ENCODE assay signal across 17 cellular contexts in the genomic region with DNA sequence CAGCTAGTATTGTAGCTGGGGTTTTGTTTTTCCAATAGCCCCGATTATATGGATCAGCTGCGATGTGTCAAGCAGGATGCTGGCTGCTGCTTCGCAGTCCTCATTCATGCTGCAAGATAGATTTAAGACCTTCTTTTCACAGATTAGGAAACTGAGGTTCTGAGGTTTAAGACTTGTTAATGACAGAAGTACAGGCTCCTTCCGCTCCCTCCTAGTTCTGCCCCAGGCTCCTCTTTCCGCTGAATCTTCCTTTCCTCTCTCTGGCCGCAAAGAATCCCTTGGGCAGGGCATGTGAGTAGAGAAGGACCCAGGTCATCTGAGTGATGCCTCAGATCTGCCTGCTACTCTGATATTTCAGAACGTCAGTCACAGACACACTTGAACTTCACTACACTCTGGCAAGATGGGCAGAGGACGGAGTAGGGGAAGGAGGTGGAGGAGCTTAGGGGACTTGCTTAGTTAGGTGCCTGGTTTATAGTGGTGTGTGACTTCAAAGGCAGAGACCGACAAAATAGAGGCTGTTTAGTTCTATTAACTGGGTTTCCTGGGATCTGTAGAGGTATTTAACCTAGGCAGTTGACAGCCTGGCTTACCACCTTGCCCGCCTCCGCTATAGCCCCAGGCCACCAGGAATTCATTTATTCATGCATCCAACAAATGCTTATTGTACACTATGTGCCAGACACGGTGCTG. TPM values are rescaled to one million over a fixed set of nuclear protein-coding genes. Genes with fewer than 3 reads are reported as not detected.
DNase-seq lines count a peak whose midpoint lies in the region; ATAC-seq, FAIRE-seq and TF ChIP-seq lines count a peak whose summit lies in the region.
"Had no signal": no experiment of that assay in that cellular context is flagged by ENCODE, and none has a peak within 500 bp of the region (broad histone marks: within the 10 kb centered on the region; RNA-seq: fewer than 3 reads in every experiment).

No MANE protein-coding gene starts in this region.

- peaks cover 50 to 51% of the 10 kb centered on the region in 2 donors for H3K27me3 Mint-ChIP-seq in CD4-positive, alpha-beta memory T cell
- peaks cover 58 to 82% (median 73%) of the 10 kb centered on the region in 5 donors for H3K27me3 Mint-ChIP-seq in naive thymus-derived CD4-positive, alpha-beta T cell
- peaks cover 62 to 78% of the 10 kb centered on the region in 2 donors for H3K27me3 Mint-ChIP-seq in T-cell

- H3K36me3 Mint-ChIP-seq in CD4-positive, alpha-beta memory T cell, result no peaks in the 10 kb centered on the region
- peaks cover 0 to 7% (median 0%) of the 10 kb centered on the region in 5 donors for H3K36me3 Mint-ChIP-seq in naive thymus-derived CD4-positive, alpha-beta T cell
- no peaks in the 10 kb centered on the region for H3K36me3 Mint-ChIP-seq in T-cell

- H3K9me3 ChIP-seq in CD4-positive, alpha-beta memory T cell (ENCODE audit: control insufficient read depth in 1 of 2, low read length in 2 of 2), result no peaks in the 10 kb centered on the region
- no peaks in the 10 kb centered on the region for H3K9me3 ChIP-seq in HUES64 (ENCODE audit: insufficient read depth, low read depth, low read length)
- no peaks in the 10 kb centered on the region for H3K9me3 ChIP-seq in naive thymus-derived CD4-positive, alpha-beta T cell (ENCODE audit: control insufficient read depth in 2 of 3, low read length in 3 of 3)
- H3K9me3 ChIP-seq: BLaER1 treated with 17β-estradiol and CSF1 and Interleukin-3, amounts not matched to agents 10 nM and 100 nM had no signal

- ATAC-seq in naive thymus-derived CD4-positive, alpha-beta T cell, result no peak
- ATAC-seq in T-cell (replicated peaks in 1 of 4), result no peak
- no peak for ATAC-seq in HG03108 (IDR thresholded peaks at IDR 0.05; ENCODE audit: unreplicated experiment)
- no peak for ATAC-seq in HG02973 (IDR thresholded peaks at IDR 0.05; ENCODE audit: unreplicated experiment)
- no peak for ATAC-seq in left lobe of liver

- H3K9me3 Mint-ChIP-seq in CD4-positive, alpha-beta memory T cell, result no peaks in the 10 kb centered on the region
- H3K9me3 Mint-ChIP-seq in naive thymus-derived CD4-positive, alpha-beta T cell, result peaks cover 0 to 2% (median 0%) of the 10 kb centered on the region in 11 donors
- H3K9me3 Mint-ChIP-seq in T-cell, result no peaks in the 10 kb centered on the region

- TF ChIP-seq CTCF in bronchial epithelial cell (IDR thresholded peaks at IDR 0.05; ENCODE audit: insufficient read depth, low read length, severe bottlenecking), result no peak

- 44% methylated on average over 11 of the region's 12 CpGs for WGBS in HUES64

- intact Hi-C loops in CD4-positive, alpha-beta memory T cell (cut with micrococcal nuclease), result no loop called here
- intact Hi-C loops in naive thymus-derived CD4-positive, alpha-beta T cell (cut with micrococcal nuclease), result no loop called here

- peaks cover 6 to 15% (median 12%) of the 10 kb centered on the region in 4 donors for H3K4me1 Mint-ChIP-seq in CD4-positive, alpha-beta memory T cell
- H3K4me1 Mint-ChIP-seq in naive thymus-derived CD4-positive, alpha-beta T cell, result peaks cover 0 to 25% (median 17%) of the 10 kb centered on the region in 7 donors
- peaks cover 10 to 19% (median 15%) of the 10 kb centered on the region in 3 donors for H3K4me1 Mint-ChIP-seq in T-cell

- no peaks in the 10 kb centered on the region for H3K36me3 ChIP-seq in CD4-positive, alpha-beta memory T cell (ENCODE audit: insufficient read depth, low read length)
- H3K36me3 ChIP-seq in HUES64 (ENCODE audit: insufficient read depth, low read length) (no peaks in the 10 kb centered on the region), bronchial epithelial cell (ENCODE audit: control insufficient read depth, insufficient read depth, low read length) (no peaks in the 10 kb centered on the region)
- no peaks in the 10 kb centered on the region for H3K36me3 ChIP-seq in naive thymus-derived CD4-positive, alpha-beta T cell (ENCODE audit: control insufficient read depth in 2 of 3, insufficient read depth in 3 of 3, low read length in 3 of 3)
- H3K36me3 ChIP-seq: BLaER1 treated with 17β-estradiol and CSF1 and Interleukin-3, amounts not matched to agents 10 nM and 100 nM had no signal

- no peak overlapping the region for H3K27ac ChIP-seq in CD4-positive, alpha-beta memory T cell (ENCODE audit: low read depth, low read length)
- H3K27ac ChIP-seq in HUES64 (ENCODE audit: low read depth, low read length), result no peak overlapping the region
- no peak overlapping the region for H3K27ac ChIP-seq in naive thymus-derived CD4-positive, alpha-beta T cell (ENCODE audit: low read depth, low read length)
- H3K27ac ChIP-seq: BLaER1 treated with 17β-estradiol and CSF1 and Interleukin-3, amounts not matched to agents 10 nM and 100 nM; RWPE1 had no signal

- H3K4me3 Mint-ChIP-seq in CD4-positive, alpha-beta memory T cell, result peak overlapping the region in 5 of 8 donors; percentile 10 to 43 (median 25)
- peak overlapping the region in 7 of 10 donors; percentile 12 to 80 (median 59) for H3K4me3 Mint-ChIP-seq in naive thymus-derived CD4-positive, alpha-beta T cell
- peak overlapping the region in 1 of 3 donors; percentile 30 for H3K4me3 Mint-ChIP-seq in T-cell

- no peak for DNase-seq in CD4-positive, alpha-beta memory T cell
- DNase-seq in bronchial epithelial cell (ENCODE audit: low read depth) (no peak), T-cell (no peak), left lobe of liver (ENCODE audit: low spot score) (no peak)
- no peak for DNase-seq in naive thymus-derived CD4-positive, alpha-beta T cell
- DNase-seq: NCI-H1436 treated with DMSO at 0.1 percent for 48 hours, NCI-H2081, NCI-H226, NCI-H526 had no signal

- H3K27ac Mint-ChIP-seq in CD4-positive, alpha-beta memory T cell, result no peak overlapping the region
- no peak overlapping the region for H3K27ac Mint-ChIP-seq in naive thymus-derived CD4-positive, alpha-beta T cell
- no peak overlapping the region for H3K27ac Mint-ChIP-seq in T-cell

- FAIRE-seq in bronchial epithelial cell (lab: Jason Lieb, UNC), result peak; percentile 7

- no peak overlapping the region for H3K4me3 ChIP-seq in CD4-positive, alpha-beta memory T cell (ENCODE audit: low read length in 2 of 2)
- H3K4me3 ChIP-seq in HUES64 (ENCODE audit: low read length), result peak overlapping the region; percentile 57
- no peak overlapping the region for H3K4me3 ChIP-seq in bronchial epithelial cell (ENCODE audit: low read depth, low read length)
- H3K4me3 ChIP-seq in naive thymus-derived CD4-positive, alpha-beta T cell (ENCODE audit: low read length), result no peak overlapping the region
- H3K4me3 ChIP-seq: BLaER1 treated with 17β-estradiol and CSF1 and Interleukin-3, amounts not matched to agents 10 nM and 100 nM had no signal

- CTCF ChIA-PET in CD4-positive, alpha-beta memory T cell (lab: Charles Lee; ENCODE audit: partially characterized antibody), result no interaction called here
- CTCF ChIA-PET in naive thymus-derived CD4-positive, alpha-beta T cell (lab: Charles Lee), result interaction anchor here (0.6 kb wide), 1 partner anchor 458 kb away, joined by 3 read pairs; no protein-coding TSS in a partner anchor
- CTCF ChIA-PET in T-cell (lab: Charles Lee), result no interaction called here

- no peaks in the 10 kb centered on the region for H3K4me1 ChIP-seq in CD4-positive, alpha-beta memory T cell (ENCODE audit: insufficient read depth, low read length)
- peaks cover 25% of the 10 kb centered on the region for H3K4me1 ChIP-seq in HUES64 (ENCODE audit: insufficient read depth, low read length)
- H3K4me1 ChIP-seq in naive thymus-derived CD4-positive, alpha-beta T cell (ENCODE audit: control insufficient read depth in 2 of 2, insufficient read depth in 2 of 2, low read length in 2 of 2), result no peaks in the 10 kb centered on the region

- no peaks in the 10 kb centered on the region for H3K27me3 ChIP-seq in CD4-positive, alpha-beta memory T cell (ENCODE audit: insufficient read depth, low read length)
- H3K27me3 ChIP-seq in HUES64 (ENCODE audit: insufficient read depth, low read length), result peaks cover 65% of the 10 kb centered on the region
- H3K27me3 ChIP-seq in bronchial epithelial cell (ENCODE audit: control insufficient read depth, insufficient read depth, low read length), result peaks cover 35% of the 10 kb centered on the region
- peaks cover 0 to 6% of the 10 kb centered on the region in 2 donors for H3K27me3 ChIP-seq in naive thymus-derived CD4-positive, alpha-beta T cell (ENCODE audit: control insufficient read depth in 2 of 2, insufficient read depth in 2 of 2, low read length in 2 of 2)

- POLR2A ChIA-PET in CD4-positive, alpha-beta memory T cell (lab: Charles Lee; ENCODE audit: partially characterized antibody), result no interaction called here
- POLR2A ChIA-PET in naive thymus-derived CD4-positive, alpha-beta T cell (lab: Charles Lee), result no interaction called here
- POLR2A ChIA-PET in T-cell (lab: Charles Lee), result no interaction called here

- H3K9ac ChIP-seq in HUES64 (ENCODE audit: low read depth, low read length), result no peak overlapping the region
- H3K9ac ChIP-seq: BLaER1 treated with 17β-estradiol and CSF1 and Interleukin-3, amounts not matched to agents 10 nM and 100 nM had no signal

RNA-seq across cellular contexts. Expression of gene IGSF21, which starts 4.2 kb away (rescaled TPM):
- total RNA-seq in CD4-positive, alpha-beta memory T cell, result not detected
- not detected for polyA plus RNA-seq in CD4-positive, alpha-beta memory T cell
- 4.3 TPM for polyA plus RNA-seq in HUES64 (2013, experiment 1 of 2)
- 7.4 TPM for polyA plus RNA-seq in HUES64 (2013, experiment 2 of 2)
- not detected in 2 replicates for total RNA-seq in bronchial epithelial cell
- total RNA-seq in naive thymus-derived CD4-positive, alpha-beta T cell, result not detected
- polyA plus RNA-seq in naive thymus-derived CD4-positive, alpha-beta T cell, result not detected
- total RNA-seq in T-cell, result not detected
- total RNA-seq in left lobe of liver, result 0.81 TPM
- total RNA-seq: A172, Daoy, HT-29 had no signal
